27 cellular contexts compared by ENCODE assay signal in the genomic region with DNA sequence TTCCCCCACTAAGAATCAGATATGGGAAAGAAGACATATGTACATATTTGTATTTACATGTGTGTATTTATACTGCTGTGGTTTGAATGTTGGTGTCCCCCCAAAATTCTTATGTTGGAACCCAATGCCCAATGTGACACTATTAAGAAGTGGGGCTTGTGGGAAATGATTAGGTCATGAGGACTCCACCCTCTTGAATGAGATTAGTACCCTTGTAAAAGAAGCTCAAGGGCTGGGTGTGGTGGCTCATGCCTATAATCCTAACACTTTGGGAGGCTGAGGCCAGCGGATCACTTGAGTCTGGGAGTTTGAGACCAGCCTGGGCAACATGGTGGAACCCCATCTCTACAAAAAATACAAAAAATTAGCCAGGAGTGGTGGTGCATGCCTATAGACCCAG. TPM values are rescaled to one million over a fixed set of nuclear protein-coding genes. Genes with fewer than 3 reads are reported as not detected.
"Had no signal": no experiment of that assay in that cellular context is flagged by ENCODE, and none has a peak within 500 bp of the region (broad histone marks: within the 10 kb centered on the region; RNA-seq: fewer than 3 reads in every experiment).

No MANE protein-coding gene starts in this region.

- H3K9me3 ChIP-seq: esophagus squamous epithelium, gastrocnemius medialis, heart right ventricle, left lung, lower lobe of right lung had no signal

- H3K27me3 ChIP-seq: gastrocnemius medialis, left lung had no signal

- ATAC-seq: esophagus mucosa, gastrocnemius medialis, heart right ventricle, left cardiac atrium, left lung, left ventricle myocardium superior, lower lobe of right lung had no signal

- H3K27ac ChIP-seq: coronary artery, dorsolateral prefrontal cortex, esophagus squamous epithelium, gastrocnemius medialis, heart right ventricle, left lung, lower lobe of right lung had no signal

- DNase-seq: dermis blood vessel endothelial cell; dorsolateral prefrontal cortex; effector CD4-positive, alpha-beta T cell; effector memory CD4-positive, alpha-beta T cell; esophagus squamous epithelium; foreskin fibroblast; foreskin melanocyte; gastrocnemius medialis; glutamatergic neuron; head of caudate nucleus; heart right ventricle; hippocampal formation; left cardiac atrium; left lung; left ventricle myocardium superior; lower lobe of right lung; mesendoderm; midbrain had no signal

- H3K36me3 ChIP-seq: esophagus squamous epithelium, gastrocnemius medialis, heart right ventricle, left lung, lower lobe of right lung had no signal

- H3K4me3 ChIP-seq: coronary artery, dorsolateral prefrontal cortex, esophagus squamous epithelium, gastrocnemius medialis, heart right ventricle, left lung, lower lobe of right lung had no signal

RNA-seq across cellular contexts. Expression of a gene that starts 21.8 kb away (rescaled TPM):
- total RNA-seq: endothelial cell of umbilical vein, epithelial cell of proximal tubule, esophagus mucosa, gastrocnemius medialis, kidney epithelial cell had no signal
- polyA plus RNA-seq: endothelial cell of umbilical vein, keratinocyte had no signal

RNA-seq across cellular contexts. Expression of a gene that starts 45.6 kb away (rescaled TPM):
- total RNA-seq: endothelial cell of umbilical vein, glomerular endothelial cell, lung microvascular endothelial cell, mononuclear cell had no signal
- polyA plus RNA-seq: endothelial cell of umbilical vein had no signal
